Comparison of ENCODE assay signal across 20 cellular contexts in the genomic region with DNA sequence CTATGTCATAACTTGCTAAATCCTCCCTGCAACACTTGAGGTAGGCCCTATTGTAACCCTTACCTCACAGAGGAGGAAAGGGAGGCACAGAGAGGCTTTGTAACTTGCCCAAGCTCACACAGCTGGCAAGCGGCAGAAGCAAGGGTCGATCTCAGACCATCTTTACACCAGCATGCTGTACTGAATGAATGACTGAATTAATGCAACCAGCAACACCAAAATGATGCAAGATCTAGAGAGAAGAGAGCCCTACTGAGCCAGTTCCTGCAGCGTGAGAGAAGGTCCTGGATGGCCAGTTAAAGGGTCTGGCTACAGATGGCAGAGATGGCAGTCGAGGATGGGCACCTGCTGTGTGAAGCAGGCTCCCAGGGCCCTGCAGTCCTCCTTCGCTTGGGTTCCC. TPM values are rescaled to one million over a fixed set of nuclear protein-coding genes. Genes with fewer than 3 reads are reported as not detected.
DNase-seq lines count a peak whose midpoint lies in the region; ATAC-seq and TF ChIP-seq lines count a peak whose summit lies in the region.
"Had no signal": no experiment of that assay in that cellular context is flagged by ENCODE, and none has a peak within 500 bp of the region (broad histone marks: within the 10 kb centered on the region; RNA-seq: fewer than 3 reads in every experiment).

No MANE protein-coding gene starts in this region.

- H3K4me1 Mint-ChIP-seq in activated CD4-positive, alpha-beta memory T cell treated with anti-CD3 and anti-CD28 coated beads, Interleukin-2, amount 10 ng/mL, durations not matched to agents 7 days and 5 days: peaks cover 31% of the 10 kb centered on the region
- peaks cover 25% of the 10 kb centered on the region for H3K4me1 Mint-ChIP-seq in activated CD4-positive, alpha-beta memory T cell treated with anti-CD3 and anti-CD28 coated beads for 36 hours (ENCODE audit: low read depth)
- H3K4me1 Mint-ChIP-seq in immature natural killer cell: peaks cover 11% of the 10 kb centered on the region in 2 donors

- H3K9me3 Mint-ChIP-seq in activated CD4-positive, alpha-beta memory T cell treated with anti-CD3 and anti-CD28 coated beads, Interleukin-2, amount 10 ng/mL, durations not matched to agents 7 days and 5 days: no peaks in the 10 kb centered on the region
- H3K9me3 Mint-ChIP-seq in activated CD4-positive, alpha-beta memory T cell treated with anti-CD3 and anti-CD28 coated beads for 36 hours: peaks cover 2% of the 10 kb centered on the region
- peaks cover 0 to 2% (median 0%) of the 10 kb centered on the region in 6 donors for H3K9me3 Mint-ChIP-seq in immature natural killer cell
- H3K9me3 Mint-ChIP-seq: activated T-helper 2 cell treated with anti-CD3 and anti-CD28 coated beads, Interferon-gamma antibody, Interleukin-2, Interleukin-4, amounts not matched to agents 10 μg/mL and 5 μg/mL and 100 μg/mL, durations not matched to agents 14 hours and 24 hours and 36 hours had no signal

- POLR2A ChIA-PET in activated CD4-positive, alpha-beta memory T cell treated with anti-CD3 and anti-CD28 coated beads, Interleukin-2, amount 10 ng/mL, durations not matched to agents 7 days and 5 days (lab: Charles Lee): no interaction called here
- POLR2A ChIA-PET in activated CD4-positive, alpha-beta memory T cell treated with anti-CD3 and anti-CD28 coated beads for 36 hours (lab: Charles Lee): no interaction called here

- TF ChIP-seq CTCF in NB4 (IDR thresholded peaks at IDR 0.05; ENCODE audit: low read depth, low read length) (no peak), lower lobe of right lung (IDR thresholded peaks at IDR 0.05) (no peak), tibial artery (IDR thresholded peaks at IDR 0.05) (no peak)

- peak overlapping the region; percentile 49 for H3K27ac ChIP-seq in lower lobe of right lung
- H3K27ac ChIP-seq in tibial artery: peak overlapping the region; percentile 10 to 44
- no peak overlapping the region for H3K27ac ChIP-seq in effector memory CD4-positive, alpha-beta T cell (ENCODE audit: insufficient read depth, low read length, poor library complexity, severe bottlenecking)
- H3K27ac ChIP-seq: C4-2B had no signal

- peaks cover 2% of the 10 kb centered on the region for H3K36me3 Mint-ChIP-seq in activated CD4-positive, alpha-beta memory T cell treated with anti-CD3 and anti-CD28 coated beads, Interleukin-2, amount 10 ng/mL, durations not matched to agents 7 days and 5 days (ENCODE audit: low read depth)
- H3K36me3 Mint-ChIP-seq in activated CD4-positive, alpha-beta memory T cell treated with anti-CD3 and anti-CD28 coated beads for 36 hours: no peaks in the 10 kb centered on the region
- H3K36me3 Mint-ChIP-seq in immature natural killer cell: no peaks in the 10 kb centered on the region

- no peaks in the 10 kb centered on the region for H3K9me3 ChIP-seq in lower lobe of right lung
- H3K9me3 ChIP-seq in tibial artery: no peaks in the 10 kb centered on the region
- no peaks in the 10 kb centered on the region for H3K9me3 ChIP-seq in effector memory CD4-positive, alpha-beta T cell (ENCODE audit: control insufficient read depth, low read length)
- H3K9me3 ChIP-seq: stomach had no signal

- peaks cover 23% of the 10 kb centered on the region for H3K27me3 Mint-ChIP-seq in activated CD4-positive, alpha-beta memory T cell treated with anti-CD3 and anti-CD28 coated beads, Interleukin-2, amount 10 ng/mL, durations not matched to agents 7 days and 5 days
- no peaks in the 10 kb centered on the region for H3K27me3 Mint-ChIP-seq in activated CD4-positive, alpha-beta memory T cell treated with anti-CD3 and anti-CD28 coated beads for 36 hours
- peaks cover 0 to 3% (median 2%) of the 10 kb centered on the region in 3 donors for H3K27me3 Mint-ChIP-seq in immature natural killer cell (ENCODE audit: low read depth in 3 of 3)

- H3K27me3 ChIP-seq in lower lobe of right lung (ENCODE audit: low read depth): no peaks in the 10 kb centered on the region
- no peaks in the 10 kb centered on the region for H3K27me3 ChIP-seq in tibial artery
- H3K27me3 ChIP-seq in effector memory CD4-positive, alpha-beta T cell (replicated peaks; ENCODE audit: control insufficient read depth, insufficient read depth, low read length, poor library complexity, severe bottlenecking): no peaks in the 10 kb centered on the region
- H3K27me3 ChIP-seq: stomach had no signal

- intact Hi-C loops in activated CD4-positive, alpha-beta memory T cell treated with anti-CD3 and anti-CD28 coated beads for 36 hours (cut with micrococcal nuclease): no loop called here
- intact Hi-C loops in lower lobe of right lung (cut with DNase I) (no loop called here), tibial artery (cut with DNase I; ENCODE audit: low total_unique reads) (no loop called here)

- no peak for TF ChIP-seq POLR2A in NB4 (IDR thresholded peaks at IDR 0.05; ENCODE audit: extremely low read depth, insufficient read length)

- no peak overlapping the region for H3K4me3 Mint-ChIP-seq in activated CD4-positive, alpha-beta memory T cell treated with anti-CD3 and anti-CD28 coated beads, Interleukin-2, amount 10 ng/mL, durations not matched to agents 7 days and 5 days
- no peak overlapping the region for H3K4me3 Mint-ChIP-seq in activated CD4-positive, alpha-beta memory T cell treated with anti-CD3 and anti-CD28 coated beads for 36 hours
- no peak overlapping the region for H3K4me3 Mint-ChIP-seq in immature natural killer cell

- CTCF ChIA-PET in activated CD4-positive, alpha-beta memory T cell treated with anti-CD3 and anti-CD28 coated beads, Interleukin-2, amount 10 ng/mL, durations not matched to agents 7 days and 5 days (lab: Charles Lee): no interaction called here
- CTCF ChIA-PET in activated CD4-positive, alpha-beta memory T cell treated with anti-CD3 and anti-CD28 coated beads for 36 hours (lab: Charles Lee): interaction anchor here (3.6 kb wide), 1 partner anchor 18 kb away, joined by 15 read pairs; no protein-coding TSS in a partner anchor

- H3K27ac Mint-ChIP-seq in activated CD4-positive, alpha-beta memory T cell treated with anti-CD3 and anti-CD28 coated beads, Interleukin-2, amount 10 ng/mL, durations not matched to agents 7 days and 5 days: peak overlapping the region; percentile 11
- H3K27ac Mint-ChIP-seq in activated CD4-positive, alpha-beta memory T cell treated with anti-CD3 and anti-CD28 coated beads for 36 hours: no peak overlapping the region
- peak overlapping the region in 1 of 6 donors; percentile 28 for H3K27ac Mint-ChIP-seq in immature natural killer cell
- H3K27ac Mint-ChIP-seq: activated T-helper 2 cell treated with anti-CD3 and anti-CD28 coated beads, Interferon-gamma antibody, Interleukin-2, Interleukin-4, amounts not matched to agents 10 μg/mL and 5 μg/mL and 100 μg/mL, durations not matched to agents 14 hours and 24 hours and 36 hours had no signal

- H3K4me3 ChIP-seq in NB4 (ENCODE audit: low read depth, low read length) (no peak overlapping the region), lower lobe of right lung (no peak overlapping the region), tibial artery (no peak overlapping the region)
- H3K4me3 ChIP-seq in effector memory CD4-positive, alpha-beta T cell (ENCODE audit: insufficient read depth, low read depth, low read length, poor library complexity, severe bottlenecking): no peak overlapping the region
- H3K4me3 ChIP-seq: coronary artery, smooth muscle cell, stomach had no signal

- no peak for DNase-seq in activated CD4-positive, alpha-beta memory T cell treated with anti-CD3 and anti-CD28 coated beads, Interleukin-2, amount 10 ng/mL, durations not matched to agents 7 days and 5 days
- no peak for DNase-seq in activated CD4-positive, alpha-beta memory T cell treated with anti-CD3 and anti-CD28 coated beads for 36 hours
- DNase-seq in NB4 (ENCODE audit: low read depth) (peak; percentile 40), lower lobe of right lung (no peak), tibial artery (no peak), immature natural killer cell (no peak), NCI-H2196 treated with DMSO at 0.1 percent for 48 hours (lab: John Stamatoyannopoulos, UW; ENCODE audit: unreplicated experiment) (no peak)
- DNase-seq in effector memory CD4-positive, alpha-beta T cell: no peak
- DNase-seq: DND-41; head of caudate nucleus; NCI-H1436; NCI-H524 treated with DMSO at 0.1 percent for 48 hours; stimulated activated CD4-positive, alpha-beta T cell treated with anti-CD3 and anti-CD28 coated beads, Interleukin-4, amount 100 ng/mL, for 1 hour; stomach; T1000 had no signal

- H3K4me1 ChIP-seq in lower lobe of right lung (peaks cover 27% of the 10 kb centered on the region), tibial artery (peaks cover 0 to 56% (median 38%) of the 10 kb centered on the region in 4 donors)
- peaks cover 16% of the 10 kb centered on the region for H3K4me1 ChIP-seq in effector memory CD4-positive, alpha-beta T cell (ENCODE audit: control insufficient read depth, insufficient read depth, low read length, poor library complexity, severe bottlenecking)

- H3K36me3 ChIP-seq in lower lobe of right lung (no peaks in the 10 kb centered on the region), tibial artery (no peaks in the 10 kb centered on the region)
- H3K36me3 ChIP-seq in effector memory CD4-positive, alpha-beta T cell (ENCODE audit: control insufficient read depth, insufficient read depth, low read length): no peaks in the 10 kb centered on the region
- H3K36me3 ChIP-seq: stomach had no signal

- ATAC-seq in lower lobe of right lung: no peak
- ATAC-seq: HCT116 had no signal

RNA-seq across cellular contexts. Expression of gene KLHL36, which starts 8.2 kb away (rescaled TPM):
- total RNA-seq in activated CD4-positive, alpha-beta memory T cell treated with anti-CD3 and anti-CD28 coated beads, Interleukin-2, amount 10 ng/mL, durations not matched to agents 7 days and 5 days: 10 to 100 TPM; 45.7 to 49.0 TPM
- total RNA-seq in activated CD4-positive, alpha-beta memory T cell treated with anti-CD3 and anti-CD28 coated beads for 36 hours: 10 to 100 TPM; 56.1 to 56.8 TPM
- total RNA-seq in lower lobe of right lung: 53.0 TPM
- 10 to 100 TPM; 18.0 to 28.0 (median 20.7) TPM for polyA plus RNA-seq in immature natural killer cell

RNA-seq across cellular contexts. Expression of gene COTL1, which starts 22.3 kb away (rescaled TPM):
- total RNA-seq in activated CD4-positive, alpha-beta memory T cell treated with anti-CD3 and anti-CD28 coated beads, Interleukin-2, amount 10 ng/mL, durations not matched to agents 7 days and 5 days: 100 to 1,000 TPM; 676 to 689 TPM
- total RNA-seq in activated CD4-positive, alpha-beta memory T cell treated with anti-CD3 and anti-CD28 coated beads for 36 hours: 100 to 1,000 TPM; 358 to 364 TPM
- 221 TPM for total RNA-seq in lower lobe of right lung
- polyA plus RNA-seq in immature natural killer cell: 100 to 1,000 TPM; 193 to 268 (median 235) TPM

RNA-seq across cellular contexts. Expression of gene USP10, which starts 59.7 kb away (rescaled TPM):
- 10 to 100 TPM; 92.2 to 94.4 TPM for total RNA-seq in activated CD4-positive, alpha-beta memory T cell treated with anti-CD3 and anti-CD28 coated beads, Interleukin-2, amount 10 ng/mL, durations not matched to agents 7 days and 5 days
- 100 to 1,000 TPM; 105 to 108 TPM for total RNA-seq in activated CD4-positive, alpha-beta memory T cell treated with anti-CD3 and anti-CD28 coated beads for 36 hours
- 62.7 TPM for total RNA-seq in lower lobe of right lung
- 10 to 100 TPM; 33.8 to 60.6 (median 58.7) TPM for polyA plus RNA-seq in immature natural killer cell
